Comparison of ENCODE assay signal across 1 cellular context in genomic region chr1:53145942-53146708, GRCh38.
TF ChIP-seq lines count a peak whose summit lies in the region.

No MANE protein-coding gene starts in this region.

TF ChIP-seq in SK-N-SH, 30 proteins besides CTCF, POLR2A, EP300 and RAD21 (continued from another document):
- TF ChIP-seq ZBTB33 (IDR thresholded peaks at IDR 0.05; ENCODE audit: borderline replicate concordance, low read depth), result peak; percentile 80; the same call in 1 of the 2 replicates
- no peak for TF ChIP-seq MXI1 (IDR thresholded peaks at IDR 0.05; ENCODE audit: low read depth, low read length)
- no peak for TF ChIP-seq CHD2 (IDR thresholded peaks at IDR 0.05; ENCODE audit: low read length, partially characterized antibody)
- TF ChIP-seq RXRA (IDR thresholded peaks at IDR 0.05; ENCODE audit: borderline replicate concordance, low read depth), result peak; percentile 95
- no peak for TF ChIP-seq FOXJ3 (CRISPR knock-in tag; IDR thresholded peaks at IDR 0.05)
- peak; percentile 98 for TF ChIP-seq TCF12 (IDR thresholded peaks at IDR 0.05)
- TF ChIP-seq YY1 (IDR thresholded peaks at IDR 0.05; ENCODE audit: low read depth), result 0 out of 2 replicates have a peak, but pooled peaks have one; percentile 6
- TF ChIP-seq FOSL2 (IDR thresholded peaks at IDR 0.05; ENCODE audit: borderline replicate concordance, low read depth), result peak; percentile 90
